ENCODE assay signal across 23 cellular contexts in genomic region chr16:762595-763268, GRCh38. TPM values are rescaled to one million over a fixed set of nuclear protein-coding genes. Genes with fewer than 3 reads are reported as not detected.
"Had no signal": no experiment of that assay in that cellular context is flagged by ENCODE, and none has a peak within 500 bp of the region (broad histone marks: within the 10 kb centered on the region; RNA-seq: fewer than 3 reads in every experiment).

No MANE protein-coding gene starts in this region.

- H3K9me3 ChIP-seq: heart right ventricle, lower lobe of right lung, pancreas, testis, tibial nerve had no signal

- ATAC-seq: esophagus mucosa; heart right ventricle; left lobe of liver; natural killer cell; pancreas; right cardiac atrium; stimulated activated naive B cell treated with anti-CD40 and anti-IgM and Interleukin-4, amounts not matched to agents 10 μg/mL and 1 μg/mL and 100 μg/mL, for 72 hours; stimulated activated naive CD8-positive, alpha-beta T cell treated with anti-CD3 and anti-CD28 coated beads, Interleukin-15, amount 100 ng/mL, for 72 hours had no signal

- H2AFZ ChIP-seq: neural progenitor cell had no signal

- FAIRE-seq: frontal cortex, islet of Langerhans, pancreas had no signal

- H3K4me1 ChIP-seq: pancreas, testis, tibial nerve had no signal

- H3K27ac ChIP-seq: dorsolateral prefrontal cortex, heart right ventricle, lower lobe of right lung, neural progenitor cell, pancreas, testis, tibial nerve had no signal

- H3K9ac ChIP-seq: neural progenitor cell had no signal

- H3K4me2 ChIP-seq: neural progenitor cell, smooth muscle cell had no signal

- H3K27me3 ChIP-seq: dorsolateral prefrontal cortex, neural progenitor cell, pancreas, testis had no signal

- H3K4me3 ChIP-seq: dorsolateral prefrontal cortex, heart right ventricle, lower lobe of right lung, neural progenitor cell, pancreas, smooth muscle cell, testis, tibial nerve had no signal

- DNase-seq: cortex of kidney; dorsolateral prefrontal cortex; effector CD8-positive, alpha-beta T cell; heart right ventricle; hypothalamus; lower lobe of right lung; natural killer cell; occipital lobe; stimulated activated CD4-positive, alpha-beta T cell treated with anti-CD3 and anti-CD28 coated beads, Interleukin-2, amount 100 ng/mL, for 48 hours; stimulated activated naive B cell treated with anti-CD40 and anti-IgM and Interleukin-4, amounts not matched to agents 10 μg/mL and 1 μg/mL and 100 μg/mL, for 72 hours; stimulated activated naive CD8-positive, alpha-beta T cell treated with anti-CD3 and anti-CD28 coated beads, Interleukin-15, amount 100 ng/mL, for 72 hours; testis had no signal

- H3K36me3 ChIP-seq: heart right ventricle, lower lobe of right lung, neural progenitor cell, pancreas, tibial nerve had no signal

RNA-seq across cellular contexts. Expression of gene MSLN, which starts 2.2 kb away (rescaled TPM):
- total RNA-seq: fibroblast of lung, frontal cortex, myocyte, natural killer cell, occipital lobe had no signal
- polyA plus RNA-seq: fibroblast of lung, right cardiac atrium had no signal
